ENCODE assay signal across 11 cellular contexts in the genomic region with DNA sequence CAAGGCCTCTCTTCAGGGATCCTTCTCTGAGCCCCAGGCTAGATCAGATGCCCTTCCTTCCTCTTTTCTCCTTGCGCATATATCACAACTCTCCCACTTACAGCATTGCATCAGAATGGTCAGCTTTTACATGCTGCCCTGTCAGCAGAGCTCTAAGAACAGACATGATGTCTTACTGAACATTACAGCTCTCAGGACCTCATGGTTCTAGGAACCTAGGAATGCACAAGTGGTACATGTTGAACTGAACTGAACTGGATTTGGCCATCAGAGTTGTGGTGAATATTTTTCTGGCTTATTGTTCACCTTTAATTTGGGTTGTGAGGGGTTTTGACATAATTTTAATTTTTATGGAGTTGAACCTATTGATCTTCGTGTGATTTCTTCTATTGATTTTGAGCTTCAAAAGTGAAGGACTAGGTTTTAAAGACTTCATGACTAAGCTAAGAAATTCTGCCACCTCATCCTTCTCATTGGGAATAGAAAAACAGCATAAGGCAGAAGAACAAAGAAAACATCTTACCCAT. TPM values are rescaled to one million over a fixed set of nuclear protein-coding genes. Genes with fewer than 3 reads are reported as not detected.
A peak's percentile ranks its signal among the peaks of the same experiment; 100 is the strongest.
DNase-seq lines count a peak whose midpoint lies in the region; ATAC-seq, FAIRE-seq and TF ChIP-seq lines count a peak whose summit lies in the region.
"Had no signal": no experiment of that assay in that cellular context is flagged by ENCODE, and none has a peak within 500 bp of the region (broad histone marks: within the 10 kb centered on the region; RNA-seq: fewer than 3 reads in every experiment).

No MANE protein-coding gene starts in this region.

- H3K4me2 ChIP-seq in endothelial cell of umbilical vein (ENCODE audit: insufficient read depth, low read length): no peak overlapping the region

- no peak overlapping the region for H3K4me3 ChIP-seq in endothelial cell of umbilical vein (replicated peaks in 1 of 3; ENCODE audit: insufficient read depth in 1 of 3, low read depth in 1 of 3, low read length in 3 of 3)

- dilution Hi-C loops in endothelial cell of umbilical vein (cut with MboI; ENCODE audit: extremely low pct_ligation_motif_present, low sequenced_read_pairs): no loop called here

- no TSS peak for BruUV-seq in endothelial cell of umbilical vein (replicated peaks; lab: Mats Ljungman, UMichigan)

- no peak for TF ChIP-seq POLR2A in endothelial cell of umbilical vein (IDR thresholded peaks at IDR 0.05; ENCODE audit: low read depth, low read length)

- no peak for ATAC-seq in stimulated activated memory B cell treated with anti-CD40 and anti-IgM and Interleukin-4, amounts not matched to agents 10 μg/mL and 1 μg/mL and 100 μg/mL, for 72 hours
- ATAC-seq in HG03196 (IDR thresholded peaks at IDR 0.05; ENCODE audit: unreplicated experiment): no peak

- H3K9me3 ChIP-seq in endothelial cell of umbilical vein (replicated peaks; ENCODE audit: control insufficient read depth, insufficient read depth, low read length): no peaks in the 10 kb centered on the region
- H3K9me3 ChIP-seq: neutrophil had no signal

- TF ChIP-seq CTCF in endothelial cell of umbilical vein (IDR thresholded peaks at IDR 0.05; ENCODE audit: extremely low read depth in 1 of 2, insufficient read depth in 1 of 2, low read depth in 1 of 2, low read length in 2 of 2): no peak

- peaks cover 2 to 3% of the 10 kb centered on the region in 2 experiments for H3K27me3 ChIP-seq in endothelial cell of umbilical vein (ENCODE audit: control insufficient read depth in 2 of 2, insufficient read depth in 2 of 2, low read length in 2 of 2)
- H3K27me3 ChIP-seq: neutrophil had no signal

- no peak overlapping the region for H3K4me3 Mint-ChIP-seq in activated naive CD4-positive, alpha-beta T cell treated with anti-CD3 and anti-CD28 coated beads for 36 hours
- H3K4me3 Mint-ChIP-seq in stimulated activated memory B cell treated with anti-CD40 and anti-IgM and Interleukin-4, amounts not matched to agents 10 μg/mL and 1 μg/mL and 100 μg/mL, for 72 hours: peak overlapping the region; percentile 6

- no peaks in the 10 kb centered on the region for H4K20me1 ChIP-seq in endothelial cell of umbilical vein (replicated peaks; ENCODE audit: control insufficient read depth, extremely low read depth, insufficient read depth, low read length)

- H3K27ac ChIP-seq in endothelial cell of umbilical vein (ENCODE audit: insufficient read depth, low read depth, low read length): no peak overlapping the region
- H3K27ac ChIP-seq: neutrophil had no signal

- CTCF ChIA-PET in activated naive CD4-positive, alpha-beta T cell treated with anti-CD3 and anti-CD28 coated beads for 36 hours (lab: Charles Lee): interaction anchor here (1.4 kb wide), 1 partner anchor 152 kb away, joined by 5 read pairs; no protein-coding TSS in a partner anchor
- CTCF ChIA-PET in endothelial cell of umbilical vein (lab: Charles Lee): no interaction called here

- peaks cover 2% of the 10 kb centered on the region for H3K9me3 Mint-ChIP-seq in activated naive CD4-positive, alpha-beta T cell treated with anti-CD3 and anti-CD28 coated beads for 36 hours
- H3K9me3 Mint-ChIP-seq in stimulated activated memory B cell treated with anti-CD40 and anti-IgM and Interleukin-4, amounts not matched to agents 10 μg/mL and 1 μg/mL and 100 μg/mL, for 72 hours: peaks cover 4% of the 10 kb centered on the region

- H3K27me3 Mint-ChIP-seq in activated naive CD4-positive, alpha-beta T cell treated with anti-CD3 and anti-CD28 coated beads for 36 hours (ENCODE audit: low read depth): no peaks in the 10 kb centered on the region
- H3K27me3 Mint-ChIP-seq in stimulated activated memory B cell treated with anti-CD40 and anti-IgM and Interleukin-4, amounts not matched to agents 10 μg/mL and 1 μg/mL and 100 μg/mL, for 72 hours: no peaks in the 10 kb centered on the region

- peaks cover 34% of the 10 kb centered on the region for H3K4me1 ChIP-seq in endothelial cell of umbilical vein (ENCODE audit: control insufficient read depth, extremely low read depth, insufficient read depth, low read length)

- H3K9me1 ChIP-seq in endothelial cell of umbilical vein (replicated peaks; ENCODE audit: control insufficient read depth, extremely low read depth, insufficient read depth, low read length): no peaks in the 10 kb centered on the region

- H3K27ac Mint-ChIP-seq in activated naive CD4-positive, alpha-beta T cell treated with anti-CD3 and anti-CD28 coated beads for 36 hours: peak overlapping the region; percentile 26
- peak overlapping the region; percentile 85 for H3K27ac Mint-ChIP-seq in stimulated activated memory B cell treated with anti-CD40 and anti-IgM and Interleukin-4, amounts not matched to agents 10 μg/mL and 1 μg/mL and 100 μg/mL, for 72 hours

- no peaks in the 10 kb centered on the region for H3K36me3 ChIP-seq in endothelial cell of umbilical vein (ENCODE audit: control insufficient read depth in 2 of 2, extremely low read depth in 1 of 2, insufficient read depth in 2 of 2, low read length in 2 of 2)
- H3K36me3 ChIP-seq: neutrophil had no signal

- no peak for FAIRE-seq in endothelial cell of umbilical vein (lab: Jason Lieb, UNC)
- FAIRE-seq in frontal cortex (lab: Jason Lieb, UNC): no peak

- intact Hi-C loops in activated naive CD4-positive, alpha-beta T cell treated with anti-CD3 and anti-CD28 coated beads for 36 hours (cut with micrococcal nuclease): loop anchor here (2.0 to 10.0 kb wide), 2 partner anchors 56 to 260 kb away; a partner anchor contains a TSS
- intact Hi-C loops in endothelial cell of umbilical vein (cut with micrococcal nuclease): no loop called here

- H3K36me3 Mint-ChIP-seq in activated naive CD4-positive, alpha-beta T cell treated with anti-CD3 and anti-CD28 coated beads for 36 hours (ENCODE audit: low read depth): peaks cover 1% of the 10 kb centered on the region
- no peaks in the 10 kb centered on the region for H3K36me3 Mint-ChIP-seq in stimulated activated memory B cell treated with anti-CD40 and anti-IgM and Interleukin-4, amounts not matched to agents 10 μg/mL and 1 μg/mL and 100 μg/mL, for 72 hours

- no peak for DNase-seq in activated naive CD4-positive, alpha-beta T cell treated with anti-CD3 and anti-CD28 coated beads for 36 hours
- DNase-seq in activated naive CD4-positive, alpha-beta T cell (lab: John Stamatoyannopoulos, UW): no peak
- peak; percentile 3 for DNase-seq in SK-MEL-5 (ENCODE audit: low read depth, low spot score)
- peak; percentile 16 for DNase-seq in endothelial cell of umbilical vein (ENCODE audit: low read depth, low spot score)
- DNase-seq in frontal cortex (ENCODE audit: low spot score in 2 of 2): no peak
- no peak for DNase-seq in HUDEP-2 (lab: John Stamatoyannopoulos, UW; ENCODE audit: unreplicated experiment in 76 of 76)
- DNase-seq: ACHN, NCI-H146 had no signal

- H3K9ac ChIP-seq in endothelial cell of umbilical vein (replicated peaks; ENCODE audit: extremely low read depth, insufficient read depth, low read length): no peak overlapping the region

- in situ Hi-C loops in SK-MEL-5 (cut with HindIII; ENCODE audit: low pct_unique_long_range_greater_than_20kb, low sequenced_read_pairs): no loop called here

- POLR2A ChIA-PET in endothelial cell of umbilical vein (lab: Charles Lee): no interaction called here

- no peaks in the 10 kb centered on the region for H3K79me2 ChIP-seq in endothelial cell of umbilical vein (ENCODE audit: control insufficient read depth, insufficient read depth, low read length)

- H3K4me1 Mint-ChIP-seq in activated naive CD4-positive, alpha-beta T cell treated with anti-CD3 and anti-CD28 coated beads for 36 hours (ENCODE audit: low read depth): peaks cover 48% of the 10 kb centered on the region
- peaks cover 38% of the 10 kb centered on the region for H3K4me1 Mint-ChIP-seq in stimulated activated memory B cell treated with anti-CD40 and anti-IgM and Interleukin-4, amounts not matched to agents 10 μg/mL and 1 μg/mL and 100 μg/mL, for 72 hours

- no peak overlapping the region for H2AFZ ChIP-seq in endothelial cell of umbilical vein (ENCODE audit: low read depth, low read length)

TF ChIP-seq in endothelial cell of umbilical vein, 7 proteins besides CTCF, POLR2A, EP300 and RAD21:
- TF ChIP-seq FOS (IDR thresholded peaks at IDR 0.05; ENCODE audit: borderline replicate concordance, insufficient read depth, low read length): no peak
- TF ChIP-seq EZH2 (IDR thresholded peaks at IDR 0.05; ENCODE audit: borderline replicate concordance, low read depth, low read length, severe bottlenecking): no peak
- TF ChIP-seq MYC (IDR thresholded peaks at IDR 0.05; ENCODE audit: low read depth, low read length): no peak
- TF ChIP-seq, protein P1, sequence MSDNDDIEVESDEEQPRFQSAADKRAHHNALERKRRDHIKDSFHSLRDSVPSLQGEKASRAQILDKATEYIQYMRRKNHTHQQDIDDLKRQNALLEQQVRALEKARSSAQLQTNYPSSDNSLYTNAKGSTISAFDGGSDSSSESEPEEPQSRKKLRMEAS (IDR thresholded peaks at IDR 0.05; ENCODE audit: insufficient read depth, insufficient read length): no peak
- no peak for TF ChIP-seq GATA2 (IDR thresholded peaks at IDR 0.05; ENCODE audit: insufficient read depth, insufficient read length, low read depth, low read length)
- no peak for TF ChIP-seq POLR2AphosphoS5 (IDR thresholded peaks at IDR 0.05; ENCODE audit: insufficient read depth, low read depth, low read length)

RNA-seq across cellular contexts. Expression of a gene that starts 37.7 kb away (rescaled TPM):
- total RNA-seq in activated naive CD4-positive, alpha-beta T cell treated with anti-CD3 and anti-CD28 coated beads for 36 hours: under 1 TPM; 0.24 to 0.25 TPM
- not detected in 2 replicates for total RNA-seq in SK-MEL-5 (2014; rRNA removed; shearing (Covaris generic))
- not detected in 2 replicates for polyA plus RNA-seq in SK-MEL-5 (2015; cell fraction: cytosol; rRNA removed)
- not detected in 2 replicates for polyA plus RNA-seq in SK-MEL-5 (2015; cell fraction: nucleus; rRNA removed)
- total RNA-seq in endothelial cell of umbilical vein: 0.31 TPM in 1 of 2 replicates, not detected in the other
- not detected in 2 replicates for polyA plus RNA-seq in endothelial cell of umbilical vein
- not detected in 2 replicates for polyA plus RNA-seq in endothelial cell of umbilical vein (2011; cell fraction: cytosol; rRNA removed)
- not detected in 2 replicates for polyA plus RNA-seq in endothelial cell of umbilical vein (2011; cell fraction: nucleus; rRNA removed)
- 1.0 and 1.7 TPM in 2 replicates for polyA plus RNA-seq in endothelial cell of umbilical vein (2012)
- polyA minus RNA-seq in endothelial cell of umbilical vein: not detected in 2 replicates
- not detected for polyA minus RNA-seq in endothelial cell of umbilical vein (2011; cell fraction: cytosol; rRNA and poly(A)+ RNA removed)
- not detected in 2 replicates for polyA minus RNA-seq in endothelial cell of umbilical vein (2011; cell fraction: nucleus; rRNA and poly(A)+ RNA removed)
- total RNA-seq in frontal cortex: 33.4 TPM

Comparison
In these comparisons a context has a peak if more than half of its experiments do, and no peak if none do; other contexts are left out.
1. DNase-seq: peak in SK-MEL-5 (single experiment) and endothelial cell of umbilical vein (single experiment); none in activated naive CD4-positive, alpha-beta T cell treated with anti-CD3 and anti-CD28 coated beads for 36 hours (single experiment), activated naive CD4-positive, alpha-beta T cell (0 of 4), frontal cortex (0 of 2) and HUDEP-2 (0 of 76).
2. RNA of a gene that starts 37.7 kb away (total RNA-seq): 33.4 TPM in frontal cortex (single experiment); 0.31 TPM in endothelial cell of umbilical vein, 0.24 to 0.25 TPM in activated naive CD4-positive, alpha-beta T cell treated with anti-CD3 and anti-CD28 coated beads for 36 hours and not detected in SK-MEL-5; every median in the first group is over 10 times any median in the second.